In the genomic region with DNA sequence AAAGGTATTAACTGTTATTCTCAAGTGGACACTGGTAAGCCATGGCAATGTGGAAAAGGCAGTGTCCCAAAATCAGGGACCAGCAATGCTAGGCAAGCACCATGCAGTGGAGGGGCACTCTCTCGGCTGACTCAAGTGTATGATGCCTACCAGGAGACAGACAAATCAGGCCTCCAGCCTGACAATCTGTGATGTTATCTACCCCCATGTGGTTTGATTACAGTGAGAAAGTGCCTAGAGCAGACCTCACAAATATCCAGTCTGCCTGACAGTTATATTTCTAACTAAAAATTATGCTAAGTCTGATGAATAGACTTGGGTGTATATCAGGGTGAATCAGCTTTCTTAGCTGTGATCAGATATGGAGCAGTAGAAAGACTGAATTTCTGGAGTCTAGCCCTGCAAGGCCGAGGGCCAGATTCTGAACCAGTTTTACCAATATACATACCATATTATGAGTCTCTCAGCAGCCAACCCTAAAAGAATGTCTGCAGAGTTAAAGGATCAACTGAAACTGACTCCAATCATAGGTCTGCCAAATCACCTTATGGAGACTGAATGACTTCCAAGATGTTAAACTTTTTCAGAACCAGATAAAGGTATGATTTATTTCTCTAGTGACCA, we compare ENCODE assay signal across 22 cellular contexts. TPM values are rescaled to one million over a fixed set of nuclear protein-coding genes. Genes with fewer than 3 reads are reported as not detected.
DNase-seq lines count a peak whose midpoint lies in the region; ATAC-seq and TF ChIP-seq lines count a peak whose summit lies in the region.
"Had no signal": no experiment of that assay in that cellular context is flagged by ENCODE, and none has a peak within 500 bp of the region (broad histone marks: within the 10 kb centered on the region; RNA-seq: fewer than 3 reads in every experiment).

No MANE protein-coding gene starts in this region.

- H3K4me1 Mint-ChIP-seq in type B pancreatic cell (ENCODE audit: unreplicated experiment), result peaks cover 6% of the 10 kb centered on the region

- DNase-seq in MG63 (peak; percentile 26), epithelial cell of esophagus (ENCODE audit: low read depth) (peak; percentile 36), islet precursor cell (peak; percentile 41), type B pancreatic cell (ENCODE audit: extremely low spot score, unreplicated experiment) (no peak), GOT3 (lab: John Stamatoyannopoulos, UW) (no peak)
- DNase-seq in stimulated activated CD4-positive, alpha-beta T cell treated with anti-CD3 and anti-CD28 coated beads, Interleukin-15, amount 100 ng/mL, for 24 hours, result no peak
- DNase-seq: BE2C; CD4-positive, alpha-beta T cell; COR-L47; DMS 273 treated with DMSO at 0.1 percent for 48 hours; DMS79 treated with DMSO at 0.1 percent for 48 hours; IMR-90; NCI-H1105; NCI-H2081 treated with DMSO at 0.1 percent for 48 hours; NCI-H446 treated with DMSO at 0.1 percent for 48 hours; NCI-H526 treated with DMSO at 0.1 percent for 48 hours; SW 1271 had no signal

- ATAC-seq in HG03571 (IDR thresholded peaks at IDR 0.05; ENCODE audit: unreplicated experiment), result no peak
- ATAC-seq: Right ventricle myocardium inferior had no signal

- H3K4me3 ChIP-seq in MG63, result no peak overlapping the region
- no peak overlapping the region for H3K4me3 ChIP-seq in epithelial cell of esophagus (ENCODE audit: low read length)
- H3K4me3 ChIP-seq: SJSA1 had no signal

- H3K9me3 ChIP-seq in MG63, result no peaks in the 10 kb centered on the region
- H3K9me3 ChIP-seq: BE2C had no signal

- TF ChIP-seq CTCF in epithelial cell of esophagus (IDR thresholded peaks at IDR 0.05; ENCODE audit: insufficient read depth, low read depth, low read length, missing control alignments) (no peak), type B pancreatic cell (conservative IDR thresholded peaks at IDR 0.05) (no peak)

- H3K9me3 Mint-ChIP-seq in type B pancreatic cell, result peaks cover 5% of the 10 kb centered on the region
- H3K9me3 Mint-ChIP-seq: CD4-positive, alpha-beta T cell had no signal

- H3K27ac Mint-ChIP-seq in type B pancreatic cell, result peak overlapping the region; percentile 64
- H3K27ac Mint-ChIP-seq: CD4-positive, alpha-beta T cell had no signal

- no peaks in the 10 kb centered on the region for H3K36me3 ChIP-seq in MG63
- H3K36me3 ChIP-seq: BE2C, SJSA1 had no signal

- no peaks in the 10 kb centered on the region for H3K27me3 ChIP-seq in MG63
- H3K27me3 ChIP-seq: BE2C, SJSA1 had no signal

- H3K27me3 Mint-ChIP-seq in type B pancreatic cell, result peaks cover 9% of the 10 kb centered on the region

- H3K36me3 Mint-ChIP-seq in type B pancreatic cell, result peaks cover 13% of the 10 kb centered on the region

- H3K4me3 Mint-ChIP-seq in type B pancreatic cell, result peak overlapping the region; percentile 66
- H3K4me3 Mint-ChIP-seq: CD4-positive, alpha-beta T cell had no signal

RNA-seq across cellular contexts. Expression of gene PLBD1, which starts 3.2 kb away (rescaled TPM):
- 0.49 and 0.59 TPM in 2 replicates for total RNA-seq in MG63 (2014; rRNA removed; shearing (Covaris generic); ENCODE audit: low replicate concordance)
- total RNA-seq in type B pancreatic cell (ENCODE audit: low replicate concordance), result 21.1 and 30.5 TPM in 2 replicates
- total RNA-seq: A673, H4, SJSA1 had no signal

Comparison
In these comparisons a context has a peak if more than half of its experiments do, and no peak if none do; other contexts are left out.
1. DNase-seq: peak in MG63 (single experiment), epithelial cell of esophagus (single experiment) and islet precursor cell (single experiment); none in type B pancreatic cell (single experiment), GOT3 (single experiment) and stimulated activated CD4-positive, alpha-beta T cell treated with anti-CD3 and anti-CD28 coated beads, Interleukin-15, amount 100 ng/mL, for 24 hours (single experiment).
2. RNA of gene PLBD1, which starts 3.2 kb away (total RNA-seq): 21.1 to 30.5 TPM in type B pancreatic cell; 0.49 to 0.59 TPM in MG63; every median in the first group is over 10 times any median in the second.